8 cellular contexts compared by ENCODE assay signal in genomic region chr2:27122791-27123190, GRCh38. TPM values are rescaled to one million over a fixed set of nuclear protein-coding genes. Genes with fewer than 3 reads are reported as not detected.
DNase-seq lines count a peak whose midpoint lies in the region; ATAC-seq and TF ChIP-seq lines count a peak whose summit lies in the region.
"Had no signal": no experiment of that assay in that cellular context is flagged by ENCODE, and none has a peak within 500 bp of the region (broad histone marks: within the 10 kb centered on the region; RNA-seq: fewer than 3 reads in every experiment).

No MANE protein-coding gene starts in this region.

- no peak for DNase-seq in Caco-2
- no peak for DNase-seq in Karpas-422
- no peak for DNase-seq in progenitor cell of endocrine pancreas (ENCODE audit: low spot score, unreplicated experiment)
- no peak for DNase-seq in cortex of kidney (lab: John Stamatoyannopoulos, UW)
- no peak for DNase-seq in GDM1 (lab: John Stamatoyannopoulos, UW)

- no peaks in the 10 kb centered on the region for H3K9me3 Mint-ChIP-seq in Caco-2 (ENCODE audit: unreplicated experiment)
- no peaks in the 10 kb centered on the region for H3K9me3 Mint-ChIP-seq in progenitor cell of endocrine pancreas (ENCODE audit: low read depth)

- intact Hi-C loops in Caco-2 (cut with micrococcal nuclease; ENCODE audit: unreplicated experiment): no loop called here

- ATAC-seq in GM21619 (IDR thresholded peaks at IDR 0.05; ENCODE audit: unreplicated experiment): no peak

- peaks cover 13% of the 10 kb centered on the region for H3K27me3 Mint-ChIP-seq in Caco-2 (ENCODE audit: insufficient read depth, unreplicated experiment)
- peaks cover 71% of the 10 kb centered on the region for H3K27me3 Mint-ChIP-seq in progenitor cell of endocrine pancreas

- TF ChIP-seq CTCF in Caco-2 (IDR thresholded peaks at IDR 0.05; ENCODE audit: insufficient read depth in 1 of 2, low read depth in 1 of 2, low read length in 1 of 2, severe bottlenecking in 1 of 2, unreplicated experiment in 1 of 2) (no peak), progenitor cell of endocrine pancreas (IDR thresholded peaks at IDR 0.05; ENCODE audit: unreplicated experiment) (no peak)

- peaks cover 9% of the 10 kb centered on the region for H3K4me1 Mint-ChIP-seq in Caco-2 (ENCODE audit: low read depth, unreplicated experiment)
- peaks cover 10% of the 10 kb centered on the region for H3K4me1 Mint-ChIP-seq in progenitor cell of endocrine pancreas (ENCODE audit: low read depth)

- H3K4me1 ChIP-seq in Caco-2 (peaks cover 16% of the 10 kb centered on the region), Karpas-422 (ENCODE audit: low read length) (peaks cover 13% of the 10 kb centered on the region), duodenal mucosa (ENCODE audit: control insufficient read depth in 1 of 2, insufficient read depth in 2 of 2, low read length in 2 of 2) (peaks cover 9 to 27% of the 10 kb centered on the region in 2 donors)

- H3K9ac ChIP-seq in Karpas-422 (ENCODE audit: low read length) (no peak overlapping the region), duodenal mucosa (ENCODE audit: low read depth in 1 of 2, low read length in 2 of 2) (peak overlapping the region in 1 of 2 donors; percentile 63)

- H3K9me3 ChIP-seq in Caco-2 (no peaks in the 10 kb centered on the region), Karpas-422 (ENCODE audit: low read length) (no peaks in the 10 kb centered on the region), duodenal mucosa (ENCODE audit: control insufficient read depth in 1 of 2, low read length in 2 of 2) (no peaks in the 10 kb centered on the region)

- no peaks in the 10 kb centered on the region for H3K9me2 ChIP-seq in Karpas-422 (replicated peaks; ENCODE audit: insufficient read depth, low read length)

- H3K4me3 ChIP-seq in Caco-2 (ENCODE audit: low read depth, low read length) (no peak overlapping the region), Karpas-422 (ENCODE audit: low read length) (peak overlapping the region; percentile 80; the same call in 1 of the 2 replicates), duodenal mucosa (ENCODE audit: low read depth in 1 of 2, low read length in 2 of 2) (peak overlapping the region; percentile 74 to 89)

- H3K36me3 Mint-ChIP-seq in Caco-2 (ENCODE audit: insufficient read depth, unreplicated experiment) (peaks cover 6% of the 10 kb centered on the region), progenitor cell of endocrine pancreas (ENCODE audit: insufficient read depth) (no peaks in the 10 kb centered on the region)

- H3K79me2 ChIP-seq in Karpas-422 (ENCODE audit: low read length): no peaks in the 10 kb centered on the region

- H3K4me3 Mint-ChIP-seq in Caco-2 (ENCODE audit: unreplicated experiment) (peak overlapping the region; percentile 81), progenitor cell of endocrine pancreas (ENCODE audit: low read depth) (peak overlapping the region; percentile 82)

- POLR2A ChIA-PET in Caco-2 (lab: Charles Lee): interaction anchor here (0.5 to 1.2 kb wide), 3 partner anchors 12 to 95 kb away, joined by 3 to 8 read pairs (median 5); partner anchors contain the start of genes ATRAID, CAD, PREB and SLC5A6

- CTCF ChIA-PET in Caco-2 (lab: Charles Lee): interaction anchor here (0.6 to 2.0 kb wide), 6 partner anchors 34 to 157 kb away, joined by 3 to 5 read pairs (median 4); partner anchors contain the start of gene KHK

- no TSS peak for BruUV-seq in Caco-2 (replicated peaks; lab: Mats Ljungman, UMichigan)

- peak overlapping the region; percentile 95 for H3K4me2 ChIP-seq in Karpas-422 (ENCODE audit: low read depth, low read length, poor library complexity, severe bottlenecking)

- H3K27me3 ChIP-seq in Caco-2 (replicated peaks; ENCODE audit: control insufficient read depth, insufficient read depth, low read length) (no peaks in the 10 kb centered on the region), Karpas-422 (ENCODE audit: low read length) (no peaks in the 10 kb centered on the region), duodenal mucosa (ENCODE audit: control insufficient read depth in 1 of 2, insufficient read depth in 2 of 2, low read length in 2 of 2) (peaks cover 12% of the 10 kb centered on the region in 2 donors)

- no peaks in the 10 kb centered on the region for H3K36me3 ChIP-seq in Caco-2 (ENCODE audit: control insufficient read depth, insufficient read depth, low read length)
- no peaks in the 10 kb centered on the region for H3K36me3 ChIP-seq in Karpas-422 (ENCODE audit: insufficient read depth, low read length)
- H3K36me3 ChIP-seq in duodenal mucosa (ENCODE audit: control insufficient read depth in 1 of 2, insufficient read depth in 2 of 2, low read length in 2 of 2): no peaks in the 10 kb centered on the region

- no peaks in the 10 kb centered on the region for H4K20me1 ChIP-seq in Karpas-422 (ENCODE audit: insufficient read depth, low read depth, low read length)

- H3K27ac ChIP-seq in Karpas-422 (ENCODE audit: low read length) (no peak overlapping the region), duodenal mucosa (ENCODE audit: low read depth, low read length) (no peak overlapping the region)

- H3K27ac Mint-ChIP-seq in Caco-2 (ENCODE audit: unreplicated experiment): no peak overlapping the region
- no peak overlapping the region for H3K27ac Mint-ChIP-seq in progenitor cell of endocrine pancreas

- H2AFZ ChIP-seq in Karpas-422 (ENCODE audit: low read length): no peak overlapping the region

RNA-seq across cellular contexts. Expression of gene ABHD1, which starts 0.8 kb away (rescaled TPM):
- total RNA-seq in Caco-2 (2022) (0.18 and 0.23 TPM in 2 replicates), progenitor cell of endocrine pancreas (0.31 and 0.34 TPM in 2 replicates)
- 1.4 and 2.4 TPM in 2 replicates for total RNA-seq in Karpas-422 (2014; rRNA removed; shearing (Covaris generic); ENCODE audit: low replicate concordance)

RNA-seq across cellular contexts. Expression of gene CGREF1, which starts 3.9 kb away (rescaled TPM):
- total RNA-seq in Caco-2 (2022) (4.4 and 5.0 TPM in 2 replicates), progenitor cell of endocrine pancreas (0.31 and 0.87 TPM in 2 replicates)
- not detected in 2 replicates for total RNA-seq in Karpas-422 (2014; rRNA removed; shearing (Covaris generic); ENCODE audit: low replicate concordance)

RNA-seq across cellular contexts. Expression of gene PREB, which starts 11.6 kb away (rescaled TPM):
- total RNA-seq in Caco-2 (2022) (62.5 and 65.3 TPM in 2 replicates), progenitor cell of endocrine pancreas (46.9 and 49.7 TPM in 2 replicates)
- 65.7 and 81.4 TPM in 2 replicates for total RNA-seq in Karpas-422 (2014; rRNA removed; shearing (Covaris generic); ENCODE audit: low replicate concordance)

RNA-seq across cellular contexts. Expression of gene PRR30, which starts 16.4 kb away (rescaled TPM):
- total RNA-seq in Caco-2 (2022) (not detected in 2 replicates), progenitor cell of endocrine pancreas (not detected in 2 replicates)
- total RNA-seq in Karpas-422 (2014; rRNA removed; shearing (Covaris generic); ENCODE audit: low replicate concordance): not detected in 2 replicates
- total RNA-seq: T-helper 1 cell treated with Interleukin-12 subunit alpha and Interleukin-12 subunit beta and Interleukin-4 antibody, amounts not matched to agents 30 ng/mL and 1 ng/mL, for 36 hours had no signal

RNA-seq across cellular contexts. Expression of gene TCF23, which starts 26.0 kb away (rescaled TPM):
- total RNA-seq in Caco-2 (2022): not detected in 2 replicates
- not detected in 2 replicates for total RNA-seq in Karpas-422 (2014; rRNA removed; shearing (Covaris generic); ENCODE audit: low replicate concordance)
- total RNA-seq in progenitor cell of endocrine pancreas: not detected in 2 replicates
